ENCODE assay signal across 21 cellular contexts in genomic region chr6:131747821-131748353, GRCh38. TPM values are rescaled to one million over a fixed set of nuclear protein-coding genes. Genes with fewer than 3 reads are reported as not detected.
DNase-seq lines count a peak whose midpoint lies in the region; ATAC-seq, FAIRE-seq and TF ChIP-seq lines count a peak whose summit lies in the region.
"Had no signal": no experiment of that assay in that cellular context is flagged by ENCODE, and none has a peak within 500 bp of the region (broad histone marks: within the 10 kb centered on the region; RNA-seq: fewer than 3 reads in every experiment).

No MANE protein-coding gene starts in this region.

- no peaks in the 10 kb centered on the region for H4K20me1 ChIP-seq in GM23338 (replicated peaks; ENCODE audit: insufficient read depth)
- no peaks in the 10 kb centered on the region for H4K20me1 ChIP-seq in GM12878 (ENCODE audit: control insufficient read depth, insufficient read depth)

- in situ Hi-C loops in GM12878 (cut with MboI) = no loop called here

- CTCF ChIA-PET in GM12878 (lab: Yijun Ruan, JAX) = interaction anchor here (0.6 kb wide), 1 partner anchor 196 kb away, joined by 5 read pairs; no protein-coding TSS in a partner anchor
- CTCF ChIA-PET in T-cell (lab: Charles Lee) = no interaction called here

- ATAC-seq in GM23338 (no peak), GM12878 (no peak), T-cell (replicated peaks in 1 of 4) (no peak)

- peaks cover 13% of the 10 kb centered on the region for H3K4me1 Mint-ChIP-seq in GM23338
- peaks cover 31% of the 10 kb centered on the region for H3K4me1 Mint-ChIP-seq in HFFc6 (ENCODE audit: low read depth)
- no peaks in the 10 kb centered on the region for H3K4me1 Mint-ChIP-seq in T-cell
- H3K4me1 Mint-ChIP-seq: CD4-positive, CD25-positive, alpha-beta regulatory T cell had no signal

- H3K4me1 ChIP-seq in GM23338 (ENCODE audit: insufficient read depth) (peaks cover 10% of the 10 kb centered on the region; the same call in 1 of the 2 replicates), GM12878 (ENCODE audit: control insufficient read depth, insufficient read depth, low read length) (no peaks in the 10 kb centered on the region), mesodermal cell (ENCODE audit: control insufficient read depth, insufficient read depth, low read length, poor library complexity, severe bottlenecking) (no peaks in the 10 kb centered on the region)

- 39% methylated on average over 7 of the region's 7 CpGs for WGBS in GM12878 (ENCODE audit: insufficient coverage, insufficient replicate concordance, low lambda C conversion rate, missing lambda C conversion rate)
- 83 to 88% methylated on average over 1 to 3 of the region's 7 CpGs for WGBS in mesodermal cell (ENCODE audit: insufficient coverage in 2 of 2), 2 experiments

- TF ChIP-seq CTCF in GM23338 (conservative IDR thresholded peaks at IDR 0.05; ENCODE audit: low read depth in 2 of 2) = no peak
- TF ChIP-seq CTCF in HFFc6 (IDR thresholded peaks at IDR 0.05) = no peak
- no peak for TF ChIP-seq CTCF in GM12878 (IDR thresholded peaks at IDR 0.05 in 2 of 3, conservative IDR thresholded peaks at IDR 0.05 in 1 of 3; ENCODE audit: control insufficient read depth in 2 of 3, extremely low read depth in 1 of 3, insufficient read depth in 1 of 3, low read depth in 3 of 3, low read length in 3 of 3)

- no peak overlapping the region for H3K9ac ChIP-seq in GM12878 (ENCODE audit: control insufficient read depth, insufficient read depth, low read length)
- H3K9ac ChIP-seq: KMS-11 had no signal

- H3K27ac Mint-ChIP-seq in GM23338 (peak overlapping the region; percentile 85), HFFc6 (peak overlapping the region; percentile 16), T-cell (no peak overlapping the region)
- H3K27ac Mint-ChIP-seq: CD4-positive, CD25-positive, alpha-beta regulatory T cell had no signal

- H3K9me3 Mint-ChIP-seq in GM23338 (no peaks in the 10 kb centered on the region; the same call in 2 of the 3 replicates), HFFc6 (no peaks in the 10 kb centered on the region), T-cell (no peaks in the 10 kb centered on the region)
- H3K9me3 Mint-ChIP-seq: CD4-positive, CD25-positive, alpha-beta regulatory T cell had no signal

- H3K4me2 ChIP-seq in GM23338 = no peak overlapping the region
- H3K4me2 ChIP-seq in GM12878 (ENCODE audit: control insufficient read depth, insufficient read depth) = no peak overlapping the region
- H3K4me2 ChIP-seq: KMS-11 had no signal

- TF ChIP-seq POLR2A in GM12878 (IDR thresholded peaks at IDR 0.05; ENCODE audit: low read depth, low read length) = no peak

- H3K36me3 Mint-ChIP-seq in GM23338 (ENCODE audit: low read depth) = no peaks in the 10 kb centered on the region
- H3K36me3 Mint-ChIP-seq in HFFc6 (ENCODE audit: low read depth) = no peaks in the 10 kb centered on the region
- no peaks in the 10 kb centered on the region for H3K36me3 Mint-ChIP-seq in T-cell
- H3K36me3 Mint-ChIP-seq: CD4-positive, CD25-positive, alpha-beta regulatory T cell had no signal

- H3K9me3 ChIP-seq in GM12878 (replicated peaks; ENCODE audit: control insufficient read depth, insufficient read depth, low read length) (no peaks in the 10 kb centered on the region), mesodermal cell (ENCODE audit: control insufficient read depth, low read length) (no peaks in the 10 kb centered on the region)

- H3K36me3 ChIP-seq in GM23338 (ENCODE audit: insufficient read depth) (no peaks in the 10 kb centered on the region), GM12878 (ENCODE audit: control insufficient read depth in 2 of 2, insufficient read depth in 2 of 2, low read length in 1 of 2) (no peaks in the 10 kb centered on the region), mesodermal cell (ENCODE audit: control insufficient read depth, insufficient read depth, low read length) (no peaks in the 10 kb centered on the region)

- no peaks in the 10 kb centered on the region for H3K9me2 ChIP-seq in GM23338 (ENCODE audit: insufficient read depth)

- POLR2A ChIA-PET in GM12878 (lab: Charles Lee) (no interaction called here), T-cell (lab: Charles Lee) (no interaction called here)

- H3F3A ChIP-seq in GM23338 (replicated peaks; ENCODE audit: low read depth) = no peaks in the 10 kb centered on the region

- H3K27me3 Mint-ChIP-seq in GM23338 (ENCODE audit: insufficient read depth, low read depth, poor library complexity) (peaks cover 6% of the 10 kb centered on the region), HFFc6 (ENCODE audit: insufficient read depth) (no peaks in the 10 kb centered on the region), T-cell (peaks cover 0 to 9% of the 10 kb centered on the region in 2 donors)
- H3K27me3 Mint-ChIP-seq: CD4-positive, CD25-positive, alpha-beta regulatory T cell had no signal

- H2AFZ ChIP-seq in GM23338 (peak overlapping the region; percentile 94; the same call in 1 of the 2 replicates), GM12878 (ENCODE audit: control insufficient read depth, low read depth, low read length) (no peak overlapping the region)

- TF ChIP-seq EP300 in GM12878 (IDR thresholded peaks at IDR 0.05; ENCODE audit: borderline replicate concordance in 1 of 2, control insufficient read depth in 1 of 2, low read depth in 2 of 2, low read length in 2 of 2) = no peak

- RAD21 ChIA-PET in GM12878 (lab: Charles Lee; ENCODE audit: unreplicated experiment) = no interaction called here

- FAIRE-seq in GM12878 (lab: Jason Lieb, UNC) = no peak
- FAIRE-seq: RCC 7860 had no signal

- H3K27ac ChIP-seq in GM23338 (ENCODE audit: low read depth) = no peak overlapping the region
- H3K27ac ChIP-seq in GM12878 (ENCODE audit: control insufficient read depth, insufficient read depth) = no peak overlapping the region
- peak overlapping the region; percentile 56 for H3K27ac ChIP-seq in mesodermal cell (ENCODE audit: low read depth, low read length, severe bottlenecking)
- H3K27ac ChIP-seq: KMS-11 had no signal

- no peaks in the 10 kb centered on the region for H3K27me3 ChIP-seq in GM23338 (ENCODE audit: insufficient read depth)
- no peaks in the 10 kb centered on the region for H3K27me3 ChIP-seq in GM12878 (replicated peaks in 1 of 2; ENCODE audit: control insufficient read depth in 2 of 2, insufficient read depth in 2 of 2, low read length in 1 of 2)

- H3K79me2 ChIP-seq in GM23338 (replicated peaks; ENCODE audit: insufficient read depth) = no peaks in the 10 kb centered on the region
- no peaks in the 10 kb centered on the region for H3K79me2 ChIP-seq in GM12878 (ENCODE audit: control insufficient read depth, insufficient read depth, low read length)

- SMC1A ChIA-PET in GM12878 (lab: Charles Lee; ENCODE audit: uncharacterized antibody, unreplicated experiment) = no interaction called here

- no TSS peak for BruUV-seq in GM12878 (replicated peaks; lab: Mats Ljungman, UMichigan)

- no peak for TF ChIP-seq RAD21 in GM12878 (IDR thresholded peaks at IDR 0.05; ENCODE audit: insufficient read depth, low read depth, low read length)

- no peak overlapping the region for H3K4me3 Mint-ChIP-seq in GM23338
- no peak overlapping the region; the same call in 1 of the 2 replicates for H3K4me3 Mint-ChIP-seq in HFFc6
- H3K4me3 Mint-ChIP-seq in T-cell = no peak overlapping the region
- H3K4me3 Mint-ChIP-seq: CD4-positive, CD25-positive, alpha-beta regulatory T cell had no signal

- no peak for DNase-seq in GM23338 (ENCODE audit: low spot score)
- no peak for DNase-seq in HFFc6
- no peak for DNase-seq in GM12878 (ENCODE audit: low read depth, low spot score)
- no peak for DNase-seq in T-cell
- no peak for DNase-seq in glomerular visceral epithelial cell (ENCODE audit: extremely low spot score)
- no peak for DNase-seq in NCI-H2081 treated with DMSO at 0.1 percent for 48 hours (lab: John Stamatoyannopoulos, UW)
- DNase-seq: CD4-positive, CD25-positive, alpha-beta regulatory T cell; DMS79; NCI-H1092 treated with DMSO at 0.1 percent for 48 hours; NCI-H1436 treated with DMSO at 0.1 percent for 48 hours; NCI-H1930; NCI-H226; NCI-H510A treated with DMSO at 0.1 percent for 48 hours; NCI-H748 treated with DMSO at 0.1 percent for 48 hours; SW 1271 had no signal

- H3K4me3 ChIP-seq in GM23338 (no peak overlapping the region), GM12878 (no peak overlapping the region), mesodermal cell (ENCODE audit: extremely low read depth, insufficient read depth, low read length, poor library complexity, severe bottlenecking) (no peak overlapping the region)

- intact Hi-C loops in GM12878 (cut with micrococcal nuclease; ENCODE audit: unreplicated experiment) = no loop called here

RNA-seq across cellular contexts. Expression of gene CTAGE9, which starts 37.1 kb away (rescaled TPM):
- 0.10 TPM in 1 of 2 replicates, not detected in the other for total RNA-seq in GM23338 (2014; rRNA removed; shearing (Covaris generic))
- polyA plus RNA-seq in GM23338 (2016; fragmentation: Nextera tagmentation; extraction: Ambion mirVana) = 0.13 TPM in 1 of 2 replicates, not detected in the other
- total RNA-seq in HFFc6 (2021; fragmentation: NEBNext Ultra II Directional; extraction: Animal tissue kit (Norgen Biotek cat#: 25700)) = not detected
- total RNA-seq in GM12878 (2013; cell fraction: nucleolus; rRNA removed) = not detected in 2 replicates
- total RNA-seq in GM12878 (2014; rRNA removed) = 0.06 TPM in 1 of 2 replicates, not detected in the other
- total RNA-seq in GM12878 (2014; rRNA removed; fragmentation: Illumina TruSeq; extraction: Trizol) = not detected in 2 replicates
- total RNA-seq in GM12878 (2021) = not detected in 2 replicates
- 0.12 TPM for polyA plus RNA-seq in GM12878 (2011; ENCODE audit: low read depth)
- polyA plus RNA-seq in GM12878 (2011; rRNA removed) = not detected in 2 replicates
- not detected in 2 replicates for polyA plus RNA-seq in GM12878 (2011; cell fraction: cytosol; rRNA removed)
- polyA plus RNA-seq in GM12878 (2011; cell fraction: nucleus; rRNA removed) = not detected in 2 replicates
- not detected in 2 replicates for polyA plus RNA-seq in GM12878 (2012)
- polyA plus RNA-seq in GM12878 (2014; fragmentation: Illumina TruSeq; extraction: Trizol) = not detected in 2 replicates
- not detected for polyA plus RNA-seq in GM12878 (2014; fragmentation: Nextera tagmentation; extraction: Ambion mirVana)
- not detected in 2 replicates for polyA plus RNA-seq in GM12878 (2014; rRNA removed)
- polyA plus RNA-seq in GM12878 (2016; fragmentation: Nextera tagmentation; extraction: Ambion mirVana) = not detected
- not detected in 2 replicates for polyA minus RNA-seq in GM12878 (2011; rRNA and poly(A)+ RNA removed)
- not detected in 2 replicates for polyA minus RNA-seq in GM12878 (2011; cell fraction: cytosol; rRNA and poly(A)+ RNA removed)
- polyA minus RNA-seq in GM12878 (2011; cell fraction: nucleus; rRNA and poly(A)+ RNA removed) = not detected in 2 replicates
- polyA plus RNA-seq in mesodermal cell (2013, experiment 1 of 2) = not detected
- not detected for polyA plus RNA-seq in mesodermal cell (2013, experiment 2 of 2)
- not detected for total RNA-seq in T-cell
- total RNA-seq: CD4-positive, CD25-positive, alpha-beta regulatory T cell; OCI-LY7; SK-MEL-5 had no signal
- polyA plus RNA-seq: BJ; CD4-positive, CD25-positive, alpha-beta regulatory T cell had no signal

RNA-seq across cellular contexts. Expression of gene OR2A4, which starts 46.7 kb away (rescaled TPM):
- not detected in 2 replicates for total RNA-seq in GM23338 (2014; rRNA removed; shearing (Covaris generic))
- polyA plus RNA-seq in GM23338 (2016; fragmentation: Nextera tagmentation; extraction: Ambion mirVana) = not detected in 2 replicates
- total RNA-seq in HFFc6 (2021; fragmentation: NEBNext Ultra II Directional; extraction: Animal tissue kit (Norgen Biotek cat#: 25700)) = not detected
- not detected in 2 replicates for total RNA-seq in GM12878 (2013; cell fraction: nucleolus; rRNA removed)
- not detected in 2 replicates for total RNA-seq in GM12878 (2014; rRNA removed)
- not detected in 2 replicates for total RNA-seq in GM12878 (2014; rRNA removed; fragmentation: Illumina TruSeq; extraction: Trizol)
- not detected in 2 replicates for total RNA-seq in GM12878 (2021)
- not detected for polyA plus RNA-seq in GM12878 (2011; ENCODE audit: low read depth)
- polyA plus RNA-seq in GM12878 (2011; rRNA removed) = not detected in 2 replicates
- polyA plus RNA-seq in GM12878 (2011; cell fraction: cytosol; rRNA removed) = 0.27 TPM in 1 of 2 replicates, not detected in the other
- not detected in 2 replicates for polyA plus RNA-seq in GM12878 (2011; cell fraction: nucleus; rRNA removed)
- not detected in 2 replicates for polyA plus RNA-seq in GM12878 (2012)
- not detected in 2 replicates for polyA plus RNA-seq in GM12878 (2014; fragmentation: Illumina TruSeq; extraction: Trizol)
- polyA plus RNA-seq in GM12878 (2014; fragmentation: Nextera tagmentation; extraction: Ambion mirVana) = not detected
- polyA plus RNA-seq in GM12878 (2014; rRNA removed) = 0.14 TPM in 1 of 2 replicates, not detected in the other
- not detected for polyA plus RNA-seq in GM12878 (2016; fragmentation: Nextera tagmentation; extraction: Ambion mirVana)
- not detected in 2 replicates for polyA minus RNA-seq in GM12878 (2011; rRNA and poly(A)+ RNA removed)
- polyA minus RNA-seq in GM12878 (2011; cell fraction: cytosol; rRNA and poly(A)+ RNA removed) = not detected in 2 replicates
- polyA minus RNA-seq in GM12878 (2011; cell fraction: nucleus; rRNA and poly(A)+ RNA removed) = 0.24 and 2.0 TPM in 2 replicates
- not detected for polyA plus RNA-seq in mesodermal cell (2013, experiment 1 of 2)
- polyA plus RNA-seq in mesodermal cell (2013, experiment 2 of 2) = not detected
- total RNA-seq in T-cell = not detected
- total RNA-seq: CD4-positive, CD25-positive, alpha-beta regulatory T cell; OCI-LY7 had no signal
- polyA plus RNA-seq: BJ; CD4-positive, CD25-positive, alpha-beta regulatory T cell had no signal

RNA-seq across cellular contexts. Expression of gene ENPP1, which starts 59.9 kb away (rescaled TPM):
- 42.6 and 46.9 TPM in 2 replicates for total RNA-seq in GM23338 (2014; rRNA removed; shearing (Covaris generic))
- polyA plus RNA-seq in GM23338 (2016; fragmentation: Nextera tagmentation; extraction: Ambion mirVana) (14.5 and 17.3 TPM in 2 replicates), GM12878 (2011; rRNA removed) (not detected in 2 replicates), GM12878 (2014; fragmentation: Illumina TruSeq; extraction: Trizol) (0.03 TPM in 1 of 2 replicates, not detected in the other), GM12878 (2014; fragmentation: Nextera tagmentation; extraction: Ambion mirVana) (not detected), GM12878 (2014; rRNA removed) (not detected in 2 replicates), GM12878 (2016; fragmentation: Nextera tagmentation; extraction: Ambion mirVana) (not detected)
- total RNA-seq in HFFc6 (2021; fragmentation: NEBNext Ultra II Directional; extraction: Animal tissue kit (Norgen Biotek cat#: 25700)) = 10 to 100 TPM; 30.1 to 39.5 (median 36.3) TPM
- not detected in 2 replicates for total RNA-seq in GM12878 (2013; cell fraction: nucleolus; rRNA removed)
- total RNA-seq in GM12878 (2014; rRNA removed) (not detected in 2 replicates), GM12878 (2014; rRNA removed; fragmentation: Illumina TruSeq; extraction: Trizol) (not detected in 2 replicates), GM12878 (2021) (0.05 and 0.16 TPM in 2 replicates), T-cell (under 1 TPM; 0.15 to 0.47 (median 0.35) TPM)
- not detected for polyA plus RNA-seq in GM12878 (2011; ENCODE audit: low read depth)
- not detected in 2 replicates for polyA plus RNA-seq in GM12878 (2011; cell fraction: cytosol; rRNA removed)
- polyA plus RNA-seq in GM12878 (2011; cell fraction: nucleus; rRNA removed) = not detected in 2 replicates
- not detected in 2 replicates for polyA plus RNA-seq in GM12878 (2012)
- polyA minus RNA-seq in GM12878 (2011; rRNA and poly(A)+ RNA removed) = not detected in 2 replicates
- not detected in 2 replicates for polyA minus RNA-seq in GM12878 (2011; cell fraction: cytosol; rRNA and poly(A)+ RNA removed)
- not detected in 2 replicates for polyA minus RNA-seq in GM12878 (2011; cell fraction: nucleus; rRNA and poly(A)+ RNA removed)
- polyA plus RNA-seq in mesodermal cell (2013, experiment 1 of 2) = 22.7 TPM
- polyA plus RNA-seq in mesodermal cell (2013, experiment 2 of 2) = 22.8 TPM
- total RNA-seq: CD4-positive, CD25-positive, alpha-beta regulatory T cell had no signal

Comparison
In these comparisons a context has a peak if more than half of its experiments do, and no peak if none do; other contexts are left out.
1. H3K27ac Mint-ChIP-seq: peak in GM23338 (single experiment) and HFFc6 (single experiment); none in T-cell (0 of 2).
2. RNA of gene ENPP1, which starts 59.9 kb away (total RNA-seq): 42.6 to 46.9 TPM in GM23338 and 30.1 to 39.5 TPM in HFFc6; 0.15 to 0.47 TPM in T-cell and 0.05 to 0.16 TPM in GM12878; every median in the first group is over 10 times any median in the second.